ENCODE assay signal across 1 cellular context in the genomic region with DNA sequence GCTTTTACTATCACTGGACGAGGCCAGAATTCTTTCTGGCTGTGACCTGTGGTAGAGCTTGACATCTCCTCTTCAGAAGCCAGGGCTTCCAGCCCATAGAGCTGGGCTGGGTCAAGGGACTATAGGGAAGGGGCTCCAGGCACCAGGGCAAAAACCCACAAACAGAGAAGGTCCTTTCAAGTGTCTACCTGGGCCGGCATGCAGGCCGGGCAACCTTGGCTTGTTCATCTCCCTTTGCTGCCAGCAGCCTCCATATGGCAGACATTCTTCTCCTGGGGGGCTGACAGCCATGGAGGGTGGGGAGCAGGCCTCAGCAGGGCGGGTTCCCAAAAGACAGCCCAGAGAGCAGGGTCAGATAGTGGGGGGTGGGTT.
TF ChIP-seq lines count a peak whose summit lies in the region.

No MANE protein-coding gene starts in this region.

TF ChIP-seq in HEK293, 187 proteins besides CTCF, POLR2A, EP300 and RAD21:
- TF ChIP-seq, protein P1, sequence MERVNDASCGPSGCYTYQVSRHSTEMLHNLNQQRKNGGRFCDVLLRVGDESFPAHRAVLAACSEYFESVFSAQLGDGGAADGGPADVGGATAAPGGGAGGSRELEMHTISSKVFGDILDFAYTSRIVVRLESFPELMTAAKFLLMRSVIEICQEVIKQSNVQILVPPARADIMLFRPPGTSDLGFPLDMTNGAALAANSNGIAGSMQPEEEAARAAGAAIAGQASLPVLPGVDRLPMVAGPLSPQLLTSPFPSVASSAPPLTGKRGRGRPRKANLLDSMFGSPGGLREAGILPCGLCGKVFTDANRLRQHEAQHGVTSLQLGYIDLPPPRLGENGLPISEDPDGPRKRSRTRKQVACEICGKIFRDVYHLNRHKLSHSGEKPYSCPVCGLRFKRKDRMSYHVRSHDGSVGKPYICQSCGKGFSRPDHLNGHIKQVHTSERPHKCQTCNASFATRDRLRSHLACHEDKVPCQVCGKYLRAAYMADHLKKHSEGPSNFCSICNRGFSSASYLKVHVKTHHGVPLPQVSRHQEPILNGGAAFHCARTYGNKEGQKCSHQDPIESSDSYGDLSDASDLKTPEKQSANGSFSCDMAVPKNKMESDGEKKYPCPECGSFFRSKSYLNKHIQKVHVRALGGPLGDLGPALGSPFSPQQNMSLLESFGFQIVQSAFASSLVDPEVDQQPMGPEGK (tag by site-specific recombination; IDR thresholded peaks at IDR 0.05): 0 out of 2 replicates have a peak, but pooled peaks have one; percentile 0
TF ChIP-seq in HEK293: peak in this region for 1; not testable (repeated sequence) for 186.
